20 cellular contexts compared by ENCODE assay signal in the genomic region with DNA sequence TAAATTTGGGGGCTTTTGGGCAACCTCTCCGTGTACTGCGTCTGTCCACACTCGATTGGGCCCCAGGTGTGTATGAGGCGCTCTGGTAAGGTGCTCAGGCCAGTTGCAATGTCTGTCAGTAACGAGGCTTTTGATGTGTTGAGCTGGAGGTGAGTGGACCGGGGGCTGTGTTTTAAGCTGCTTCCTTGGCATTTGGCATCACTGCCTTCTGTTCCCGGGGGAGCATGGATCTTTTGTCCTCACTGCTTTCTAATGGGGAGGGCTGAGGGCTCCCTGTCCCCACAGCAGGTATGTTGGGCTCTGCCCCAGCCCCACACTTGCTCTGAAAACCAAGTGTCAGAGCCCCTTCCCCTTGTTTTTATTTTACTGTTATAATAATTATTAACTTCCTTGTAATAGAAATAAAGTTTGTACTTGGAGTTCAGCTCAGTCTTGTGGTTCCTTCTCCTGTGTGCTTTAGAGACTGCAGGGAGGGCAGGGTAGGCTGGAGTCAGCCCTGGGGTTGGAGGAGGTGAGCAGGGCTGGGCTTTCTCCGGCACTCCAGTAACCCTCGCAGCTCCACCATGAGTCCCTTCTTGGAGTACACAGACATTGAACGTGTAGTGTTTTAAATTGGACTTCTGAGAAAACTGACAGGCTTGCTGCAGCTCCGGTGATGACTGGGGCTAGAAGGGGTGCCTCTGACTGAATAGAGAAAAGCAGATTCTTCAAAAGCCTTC. TPM values are rescaled to one million over a fixed set of nuclear protein-coding genes. Genes with fewer than 3 reads are reported as not detected.
A peak's percentile ranks its signal among the peaks of the same experiment; 100 is the strongest.
DNase-seq lines count a peak whose midpoint lies in the region; ATAC-seq and TF ChIP-seq lines count a peak whose summit lies in the region.
"Had no signal": no experiment of that assay in that cellular context is flagged by ENCODE, and none has a peak within 500 bp of the region (broad histone marks: within the 10 kb centered on the region; RNA-seq: fewer than 3 reads in every experiment).

No MANE protein-coding gene starts in this region.

- DNase-seq in activated naive CD8-positive, alpha-beta T cell treated with anti-CD3 and anti-CD28 coated beads, Interleukin-2, amount 10 ng/mL, durations not matched to agents 7 days and 5 days: no peak
- DNase-seq in activated naive CD8-positive, alpha-beta T cell treated with anti-CD3 and anti-CD28 coated beads for 36 hours: no peak
- DNase-seq in T-cell (peak in 1 of 34 experiments; percentile 5), left lobe of liver (ENCODE audit: low spot score) (peak; percentile 21), substantia nigra (lab: John Stamatoyannopoulos, UW) (no peak), NCI-H510A (lab: John Stamatoyannopoulos, UW) (no peak), NCI-H526 treated with DMSO at 0.1 percent for 48 hours (lab: John Stamatoyannopoulos, UW) (no peak), tibial artery (no peak)
- DNase-seq: activated CD4-positive, alpha-beta T cell treated with anti-CD3 and anti-CD28 coated beads, Interleukin-2, amount 10 ng/mL, durations not matched to agents 7 days and 5 days; activated naive CD4-positive, alpha-beta T cell; DMS 273 treated with DMSO at 0.1 percent for 48 hours; GF-D8; NCI-H146; NCI-H2171 treated with DMSO at 0.1 percent for 48 hours; SHP77; stimulated activated CD4-positive, alpha-beta T cell treated with anti-CD3 and anti-CD28 coated beads, Interleukin-12 subunit alpha, Interleukin-12 subunit beta, amount 100 ng/mL, for 4 hours had no signal

- H3K9me3 ChIP-seq in tibial artery: peaks cover 0 to 9% (median 0%) of the 10 kb centered on the region in 3 donors

- H3K9me3 Mint-ChIP-seq in activated naive CD8-positive, alpha-beta T cell treated with anti-CD3 and anti-CD28 coated beads, Interleukin-2, amount 10 ng/mL, durations not matched to agents 7 days and 5 days: peaks cover 11% of the 10 kb centered on the region
- H3K9me3 Mint-ChIP-seq in activated naive CD8-positive, alpha-beta T cell treated with anti-CD3 and anti-CD28 coated beads for 36 hours: peaks cover 30% of the 10 kb centered on the region
- peaks cover 18 to 33% (median 22%) of the 10 kb centered on the region in 3 donors for H3K9me3 Mint-ChIP-seq in T-cell

- H3K27me3 Mint-ChIP-seq in activated naive CD8-positive, alpha-beta T cell treated with anti-CD3 and anti-CD28 coated beads, Interleukin-2, amount 10 ng/mL, durations not matched to agents 7 days and 5 days: no peaks in the 10 kb centered on the region
- no peaks in the 10 kb centered on the region for H3K27me3 Mint-ChIP-seq in activated naive CD8-positive, alpha-beta T cell treated with anti-CD3 and anti-CD28 coated beads for 36 hours
- H3K27me3 Mint-ChIP-seq in T-cell: no peaks in the 10 kb centered on the region
- H3K27me3 Mint-ChIP-seq: activated CD4-positive, alpha-beta T cell treated with anti-CD3 and anti-CD28 coated beads, Interleukin-2, amount 10 ng/mL, durations not matched to agents 7 days and 5 days had no signal

- peaks cover 83 to 95% (median 85%) of the 10 kb centered on the region in 3 donors for H3K36me3 ChIP-seq in tibial artery

- peaks cover 6% of the 10 kb centered on the region for H3K4me1 Mint-ChIP-seq in activated naive CD8-positive, alpha-beta T cell treated with anti-CD3 and anti-CD28 coated beads, Interleukin-2, amount 10 ng/mL, durations not matched to agents 7 days and 5 days
- H3K4me1 Mint-ChIP-seq in activated naive CD8-positive, alpha-beta T cell treated with anti-CD3 and anti-CD28 coated beads for 36 hours: peaks cover 14% of the 10 kb centered on the region
- H3K4me1 Mint-ChIP-seq in T-cell: peaks cover 17% of the 10 kb centered on the region in 3 donors

- H3K27ac ChIP-seq in substantia nigra (ENCODE audit: low read depth, low read length, poor library complexity, severe bottlenecking): peak overlapping the region; percentile 58
- H3K27ac ChIP-seq in tibial artery: no peak overlapping the region
- H3K27ac ChIP-seq: ascending aorta; BLaER1 treated with 17β-estradiol and CSF1 and Interleukin-3, amounts not matched to agents 10 nM and 100 nM; HL-60 had no signal

- no peaks in the 10 kb centered on the region for H3K4me1 ChIP-seq in tibial artery
- H3K4me1 ChIP-seq: ascending aorta had no signal

- POLR2A ChIA-PET in activated naive CD8-positive, alpha-beta T cell treated with anti-CD3 and anti-CD28 coated beads, Interleukin-2, amount 10 ng/mL, durations not matched to agents 7 days and 5 days (lab: Charles Lee): no interaction called here
- POLR2A ChIA-PET in T-cell (lab: Charles Lee): no interaction called here

- CTCF ChIA-PET in T-cell (lab: Charles Lee): no interaction called here

- no peak for ATAC-seq in activated naive CD8-positive, alpha-beta T cell treated with anti-CD3 and anti-CD28 coated beads, Interleukin-2, amount 10 ng/mL, durations not matched to agents 7 days and 5 days (ENCODE audit: low read depth)
- ATAC-seq in T-cell (replicated peaks in 1 of 4) (no peak), left lobe of liver (peak; percentile 45)

- H3K27me3 ChIP-seq in tibial artery: no peaks in the 10 kb centered on the region
- H3K27me3 ChIP-seq: ascending aorta; BLaER1 treated with 17β-estradiol and CSF1 and Interleukin-3, amounts not matched to agents 10 nM and 100 nM had no signal

- peak overlapping the region; percentile 57 for H3K27ac Mint-ChIP-seq in activated naive CD8-positive, alpha-beta T cell treated with anti-CD3 and anti-CD28 coated beads, Interleukin-2, amount 10 ng/mL, durations not matched to agents 7 days and 5 days
- H3K27ac Mint-ChIP-seq in activated naive CD8-positive, alpha-beta T cell treated with anti-CD3 and anti-CD28 coated beads for 36 hours: no peak overlapping the region
- peak overlapping the region; percentile 23 to 46 for H3K27ac Mint-ChIP-seq in T-cell
- H3K27ac Mint-ChIP-seq: activated CD4-positive, alpha-beta T cell treated with anti-CD3 and anti-CD28 coated beads, Interleukin-2, amount 10 ng/mL, durations not matched to agents 7 days and 5 days had no signal

- H3K36me3 Mint-ChIP-seq in activated naive CD8-positive, alpha-beta T cell treated with anti-CD3 and anti-CD28 coated beads, Interleukin-2, amount 10 ng/mL, durations not matched to agents 7 days and 5 days: peaks cover 69% of the 10 kb centered on the region
- peaks cover 76% of the 10 kb centered on the region for H3K36me3 Mint-ChIP-seq in activated naive CD8-positive, alpha-beta T cell treated with anti-CD3 and anti-CD28 coated beads for 36 hours
- H3K36me3 Mint-ChIP-seq in T-cell: peaks cover 76% of the 10 kb centered on the region

- no peak overlapping the region for H3K4me3 ChIP-seq in tibial artery
- H3K4me3 ChIP-seq: ascending aorta; BLaER1 treated with 17β-estradiol and CSF1 and Interleukin-3, amounts not matched to agents 10 nM and 100 nM had no signal

- no peak overlapping the region for H3K4me3 Mint-ChIP-seq in activated naive CD8-positive, alpha-beta T cell treated with anti-CD3 and anti-CD28 coated beads, Interleukin-2, amount 10 ng/mL, durations not matched to agents 7 days and 5 days
- H3K4me3 Mint-ChIP-seq in activated naive CD8-positive, alpha-beta T cell treated with anti-CD3 and anti-CD28 coated beads for 36 hours: no peak overlapping the region
- H3K4me3 Mint-ChIP-seq in T-cell: no peak overlapping the region
- H3K4me3 Mint-ChIP-seq: activated CD4-positive, alpha-beta T cell treated with anti-CD3 and anti-CD28 coated beads, Interleukin-2, amount 10 ng/mL, durations not matched to agents 7 days and 5 days; mesothelial cell of epicardium had no signal

- intact Hi-C loops in tibial artery (cut with DNase I; ENCODE audit: low total_unique reads): no loop called here

- no peak for TF ChIP-seq CTCF in tibial artery (IDR thresholded peaks at IDR 0.05)

RNA-seq across cellular contexts. Expression of a gene that starts 28.0 kb away (rescaled TPM):
- total RNA-seq in activated naive CD8-positive, alpha-beta T cell treated with anti-CD3 and anti-CD28 coated beads, Interleukin-2, amount 10 ng/mL, durations not matched to agents 7 days and 5 days: 10 to 100 TPM; 69.7 to 70.3 TPM
- total RNA-seq in activated naive CD8-positive, alpha-beta T cell treated with anti-CD3 and anti-CD28 coated beads for 36 hours: 10 to 100 TPM; 49.6 to 49.8 TPM
- total RNA-seq in T-cell: 10 to 100 TPM; 26.4 to 39.9 (median 36.9) TPM
- total RNA-seq in left lobe of liver: 9.8 TPM

RNA-seq across cellular contexts. Expression of a gene that starts 44.8 kb away (rescaled TPM):
- 10 to 100 TPM; 26.0 to 28.5 TPM for total RNA-seq in activated naive CD8-positive, alpha-beta T cell treated with anti-CD3 and anti-CD28 coated beads, Interleukin-2, amount 10 ng/mL, durations not matched to agents 7 days and 5 days
- total RNA-seq in activated naive CD8-positive, alpha-beta T cell treated with anti-CD3 and anti-CD28 coated beads for 36 hours: 10 to 100 TPM; 51.3 to 54.9 TPM
- total RNA-seq in T-cell: 10 to 100 TPM; 25.0 to 41.6 (median 31.0) TPM
- total RNA-seq in left lobe of liver: 7.6 TPM
